11 cellular contexts compared by ENCODE assay signal in genomic region chr1:26701995-26702679, GRCh38. TPM values are rescaled to one million over a fixed set of nuclear protein-coding genes. Genes with fewer than 3 reads are reported as not detected.
A peak's percentile ranks its signal among the peaks of the same experiment; 100 is the strongest.
DNase-seq lines count a peak whose midpoint lies in the region; ATAC-seq and TF ChIP-seq lines count a peak whose summit lies in the region.
"Had no signal": no experiment of that assay in that cellular context is flagged by ENCODE, and none has a peak within 500 bp of the region (broad histone marks: within the 10 kb centered on the region; RNA-seq: fewer than 3 reads in every experiment).

No MANE protein-coding gene starts in this region.

- H3K79me2 ChIP-seq in mammary epithelial cell (ENCODE audit: insufficient read depth, low read length): peaks cover 100% of the 10 kb centered on the region

- ATAC-seq in heart right ventricle: no peak
- no peak for ATAC-seq in naive thymus-derived CD4-positive, alpha-beta T cell
- no peak for ATAC-seq in stimulated activated memory B cell treated with anti-CD40 and anti-IgM and Interleukin-4, amounts not matched to agents 10 μg/mL and 1 μg/mL and 100 μg/mL, for 72 hours
- ATAC-seq in GM19455 (IDR thresholded peaks at IDR 0.05; ENCODE audit: unreplicated experiment): no peak

- in situ Hi-C loops in mammary epithelial cell (cut with MboI; ENCODE audit: low sequenced_read_pairs in 2 of 2): no loop called here

- intact Hi-C loops in left ventricle myocardium inferior (cut with micrococcal nuclease) (loop anchor here (10.0 kb wide), 1 partner anchor 53 kb away; no protein-coding TSS in a partner anchor), heart right ventricle (cut with DNase I) (no loop called here), mammary epithelial cell (cut with micrococcal nuclease) (no loop called here)
- intact Hi-C loops in naive thymus-derived CD4-positive, alpha-beta T cell (cut with micrococcal nuclease): loop anchor here in 1 of 2 donors (1.0 kb wide), 1 partner anchor 19 kb away; no protein-coding TSS in a partner anchor

- no peaks in the 10 kb centered on the region for H3K27me3 Mint-ChIP-seq in naive thymus-derived CD4-positive, alpha-beta T cell
- H3K27me3 Mint-ChIP-seq in stimulated activated memory B cell treated with anti-CD40 and anti-IgM and Interleukin-4, amounts not matched to agents 10 μg/mL and 1 μg/mL and 100 μg/mL, for 72 hours: no peaks in the 10 kb centered on the region

- dilution Hi-C loops in mammary epithelial cell (cut with HindIII; ENCODE audit: low sequenced_read_pairs): no loop called here

- no peak overlapping the region for H3K27ac Mint-ChIP-seq in naive thymus-derived CD4-positive, alpha-beta T cell
- H3K27ac Mint-ChIP-seq in stimulated activated memory B cell treated with anti-CD40 and anti-IgM and Interleukin-4, amounts not matched to agents 10 μg/mL and 1 μg/mL and 100 μg/mL, for 72 hours: no peak overlapping the region

- H4K20me1 ChIP-seq in mammary epithelial cell (ENCODE audit: insufficient read depth, low read length): peaks cover 9% of the 10 kb centered on the region

- H3K4me1 Mint-ChIP-seq in naive thymus-derived CD4-positive, alpha-beta T cell: peaks cover 0 to 22% (median 20%) of the 10 kb centered on the region in 7 donors
- H3K4me1 Mint-ChIP-seq in stimulated activated memory B cell treated with anti-CD40 and anti-IgM and Interleukin-4, amounts not matched to agents 10 μg/mL and 1 μg/mL and 100 μg/mL, for 72 hours: no peaks in the 10 kb centered on the region

- no peaks in the 10 kb centered on the region for H3K9me3 Mint-ChIP-seq in naive thymus-derived CD4-positive, alpha-beta T cell
- H3K9me3 Mint-ChIP-seq in stimulated activated memory B cell treated with anti-CD40 and anti-IgM and Interleukin-4, amounts not matched to agents 10 μg/mL and 1 μg/mL and 100 μg/mL, for 72 hours: no peaks in the 10 kb centered on the region

- DNase-seq in left ventricle myocardium inferior: no peak
- no peak for DNase-seq in heart right ventricle
- peak; percentile 69 for DNase-seq in mammary epithelial cell
- no peak for DNase-seq in naive thymus-derived CD4-positive, alpha-beta T cell
- no peak for DNase-seq in DMS79 (lab: John Stamatoyannopoulos, UW)
- no peak for DNase-seq in stimulated activated CD4-positive, alpha-beta T cell treated with anti-CD3 and anti-CD28 coated beads, Interleukin-12 subunit alpha, Interleukin-12 subunit beta, amount 100 ng/mL, for 4 hours
- DNase-seq: activated CD8-positive, alpha-beta memory T cell treated with anti-CD3 and anti-CD28 coated beads, Interleukin-2, amount 50 U/mL, for 48 hours; KG1; NCI-H526 treated with DMSO at 0.1 percent for 48 hours had no signal

- H3K9me3 ChIP-seq in left ventricle myocardium inferior (replicated peaks) (no peaks in the 10 kb centered on the region), heart right ventricle (no peaks in the 10 kb centered on the region), mammary epithelial cell (replicated peaks; ENCODE audit: insufficient read depth, low read length) (no peaks in the 10 kb centered on the region)
- no peaks in the 10 kb centered on the region for H3K9me3 ChIP-seq in naive thymus-derived CD4-positive, alpha-beta T cell (ENCODE audit: control insufficient read depth in 2 of 3, low read length in 3 of 3)

- no peak overlapping the region for H3K4me3 ChIP-seq in left ventricle myocardium inferior
- H3K4me3 ChIP-seq in heart right ventricle: peak overlapping the region in 1 of 10 donors; percentile 10
- H3K4me3 ChIP-seq in mammary epithelial cell (replicated peaks in 1 of 3; ENCODE audit: insufficient read depth in 1 of 3, low read depth in 2 of 3, low read length in 3 of 3): peak overlapping the region; percentile 2 to 19 (median 3)
- H3K4me3 ChIP-seq in naive thymus-derived CD4-positive, alpha-beta T cell (ENCODE audit: low read length): peak overlapping the region; percentile 25

- peaks cover 0 to 20% (median 8%) of the 10 kb centered on the region in 5 donors for H3K36me3 Mint-ChIP-seq in naive thymus-derived CD4-positive, alpha-beta T cell
- peaks cover 27% of the 10 kb centered on the region for H3K36me3 Mint-ChIP-seq in stimulated activated memory B cell treated with anti-CD40 and anti-IgM and Interleukin-4, amounts not matched to agents 10 μg/mL and 1 μg/mL and 100 μg/mL, for 72 hours

- H3K4me3 Mint-ChIP-seq in naive thymus-derived CD4-positive, alpha-beta T cell: no peak overlapping the region
- no peak overlapping the region for H3K4me3 Mint-ChIP-seq in stimulated activated memory B cell treated with anti-CD40 and anti-IgM and Interleukin-4, amounts not matched to agents 10 μg/mL and 1 μg/mL and 100 μg/mL, for 72 hours

- WGBS in heart right ventricle, 2 donors: 14 to 17% methylated on average over 4 of the region's 4 CpGs
- 4% methylated on average over 4 of the region's 4 CpGs for WGBS in mammary epithelial cell (ENCODE audit: low coverage, missing lambda C conversion rate)

- no peak overlapping the region for H2AFZ ChIP-seq in mammary epithelial cell (ENCODE audit: low read depth, low read length)

- H3K4me1 ChIP-seq in left ventricle myocardium inferior (peaks cover 98% of the 10 kb centered on the region), heart right ventricle (peaks cover 21 to 94% (median 90%) of the 10 kb centered on the region in 9 donors), mammary epithelial cell (ENCODE audit: insufficient read depth, low read length) (peaks cover 78% of the 10 kb centered on the region)
- peaks cover 75 to 76% of the 10 kb centered on the region in 2 donors for H3K4me1 ChIP-seq in naive thymus-derived CD4-positive, alpha-beta T cell (ENCODE audit: control insufficient read depth in 2 of 2, insufficient read depth in 2 of 2, low read length in 2 of 2)

- BruUV-seq in mammary epithelial cell (replicated peaks; lab: Mats Ljungman, UMichigan): no TSS peak

- peak overlapping the region; percentile 51 for H3K9ac ChIP-seq in mammary epithelial cell (ENCODE audit: insufficient read depth, low read length)

- CTCF ChIA-PET in mammary epithelial cell (lab: Charles Lee; ENCODE audit: low non-redundant PET): no interaction called here
- CTCF ChIA-PET in naive thymus-derived CD4-positive, alpha-beta T cell (lab: Charles Lee): interaction anchor here (0.6 to 1.8 kb wide), 10 partner anchors 10 to 100 kb away, joined by 3 to 5 read pairs (median 3); partner anchors contain the start of gene PIGV

- POLR2A ChIA-PET in naive thymus-derived CD4-positive, alpha-beta T cell (lab: Charles Lee): interaction anchor here (0.6 to 17.4 kb wide), 11 partner anchors 9 to 1480 kb away, joined by 3 to 383 read pairs (median 5); partner anchors contain the start of gene PIGV

- H3K36me3 ChIP-seq in left ventricle myocardium inferior (no peaks in the 10 kb centered on the region), heart right ventricle (peaks cover 0 to 11% (median 0%) of the 10 kb centered on the region in 9 donors), mammary epithelial cell (ENCODE audit: insufficient read depth, low read length) (no peaks in the 10 kb centered on the region)
- H3K36me3 ChIP-seq in naive thymus-derived CD4-positive, alpha-beta T cell (ENCODE audit: control insufficient read depth in 2 of 3, insufficient read depth in 3 of 3, low read length in 3 of 3): no peaks in the 10 kb centered on the region

- peak overlapping the region; percentile 89 for H3K4me2 ChIP-seq in mammary epithelial cell (ENCODE audit: insufficient read depth, low read depth, low read length)

- H3K27me3 ChIP-seq in left ventricle myocardium inferior (ENCODE audit: low read depth): no peaks in the 10 kb centered on the region
- H3K27me3 ChIP-seq in heart right ventricle: no peaks in the 10 kb centered on the region
- H3K27me3 ChIP-seq in mammary epithelial cell (ENCODE audit: insufficient read depth, low read length): no peaks in the 10 kb centered on the region
- no peaks in the 10 kb centered on the region for H3K27me3 ChIP-seq in naive thymus-derived CD4-positive, alpha-beta T cell (ENCODE audit: control insufficient read depth in 2 of 2, insufficient read depth in 2 of 2, low read length in 2 of 2)

- H3K27ac ChIP-seq in left ventricle myocardium inferior (replicated peaks): peak overlapping the region; percentile 20
- H3K27ac ChIP-seq in heart right ventricle: peak overlapping the region in 5 of 10 donors; percentile 6 to 96 (median 23)
- peak overlapping the region; percentile 56 for H3K27ac ChIP-seq in mammary epithelial cell (ENCODE audit: insufficient read depth, low read depth, low read length)
- H3K27ac ChIP-seq in naive thymus-derived CD4-positive, alpha-beta T cell (ENCODE audit: low read depth, low read length): peak overlapping the region; percentile 83

- no peak for TF ChIP-seq CTCF in left ventricle myocardium inferior (IDR thresholded peaks at IDR 0.05; ENCODE audit: borderline replicate concordance)
- TF ChIP-seq CTCF in heart right ventricle (IDR thresholded peaks at IDR 0.05): no peak
- TF ChIP-seq CTCF in mammary epithelial cell (conservative IDR thresholded peaks at IDR 0.05 in 1 of 2, IDR thresholded peaks at IDR 0.05 in 1 of 2; ENCODE audit: extremely low read depth in 1 of 2, insufficient read depth in 1 of 2, low read depth in 1 of 2, low read length in 2 of 2): no peak

RNA-seq across cellular contexts. Expression of gene ARID1A, which starts 6.3 kb away (rescaled TPM):
- total RNA-seq in left ventricle myocardium inferior (31.7 TPM), heart right ventricle (10 to 100 TPM; 33.6 to 62.5 (median 45.7) TPM), mammary epithelial cell (10 to 100 TPM; 29.7 to 50.4 TPM)
- polyA plus RNA-seq in heart right ventricle (10 to 100 TPM; 14.5 to 16.8 TPM), mammary epithelial cell (16.1 TPM)
- polyA minus RNA-seq in mammary epithelial cell: 76.0 TPM
- 100 to 1,000 TPM; 118 to 148 (median 131) TPM for total RNA-seq in naive thymus-derived CD4-positive, alpha-beta T cell
- 10 to 100 TPM; 22.3 to 26.6 TPM for polyA plus RNA-seq in naive thymus-derived CD4-positive, alpha-beta T cell
